Comparison of ENCODE assay signal across 20 cellular contexts in genomic region chr7:16412535-16413247, GRCh38. TPM values are rescaled to one million over a fixed set of nuclear protein-coding genes. Genes with fewer than 3 reads are reported as not detected.
DNase-seq lines count a peak whose midpoint lies in the region; ATAC-seq, FAIRE-seq and TF ChIP-seq lines count a peak whose summit lies in the region.
"Had no signal": no experiment of that assay in that cellular context is flagged by ENCODE, and none has a peak within 500 bp of the region (broad histone marks: within the 10 kb centered on the region; RNA-seq: fewer than 3 reads in every experiment).

No MANE protein-coding gene starts in this region.

- DNase-seq in IMR-90 (no peak), bronchial epithelial cell (ENCODE audit: low read depth) (peak; percentile 39), left cardiac atrium (no peak), myocyte (ENCODE audit: low read depth) (peak; percentile 27), globus pallidus (ENCODE audit: low spot score) (no peak), GDM1 (lab: John Stamatoyannopoulos, UW) (no peak)
- DNase-seq: BE2C, DMS79 treated with DMSO at 0.1 percent for 48 hours, KBM-7, MM.1S, NCI-H1048, NCI-H1417 treated with DMSO at 0.1 percent for 48 hours, NCI-H187, PC-3, SHP77 treated with DMSO at 0.1 percent for 48 hours had no signal

- H3K9me3 ChIP-seq in IMR-90 (ENCODE audit: control insufficient read depth, insufficient read depth, low read length), result no peaks in the 10 kb centered on the region
- H3K9me3 ChIP-seq: A549, BE2C had no signal

- H2BK5ac ChIP-seq in IMR-90 (ENCODE audit: low read depth, low read length, poor library complexity, severe bottlenecking), result no peak overlapping the region

- no TSS peak for BruUV-seq in IMR-90 (replicated peaks; lab: Mats Ljungman, UMichigan)

- H2AFZ ChIP-seq in IMR-90 (replicated peaks; ENCODE audit: low read length, poor library complexity), result no peak overlapping the region

- H2AK9ac ChIP-seq in IMR-90 (replicated peaks; ENCODE audit: low read depth, low read length, poor library complexity), result no peak overlapping the region

- H3K4me3 ChIP-seq in IMR-90 (ENCODE audit: insufficient read depth, low read depth, low read length) (no peak overlapping the region), bronchial epithelial cell (ENCODE audit: low read depth, low read length) (no peak overlapping the region)
- H3K4me3 ChIP-seq: A549, GM12878 had no signal

- H3K4me1 ChIP-seq in IMR-90 (ENCODE audit: control insufficient read depth, insufficient read depth, low read length), result no peaks in the 10 kb centered on the region; the same call in 1 of the 2 replicates
- H3K4me1 ChIP-seq: A549, BE2C had no signal

- H3K18ac ChIP-seq in IMR-90 (ENCODE audit: low read depth, low read length), result no peak overlapping the region

- no peak for TF ChIP-seq RAD21 in IMR-90 (IDR thresholded peaks at IDR 0.05; ENCODE audit: low read length)

- H4K91ac ChIP-seq in IMR-90 (ENCODE audit: insufficient read depth, low read depth, low read length), result peak overlapping the region; percentile 9; the same call in 1 of the 2 replicates

- H3K9ac ChIP-seq in IMR-90 (ENCODE audit: low read depth, low read length), result no peak overlapping the region

- TF ChIP-seq CTCF in IMR-90 (conservative IDR thresholded peaks at IDR 0.05; ENCODE audit: low read depth, low read length), result no peak
- TF ChIP-seq CTCF in bronchial epithelial cell (IDR thresholded peaks at IDR 0.05; ENCODE audit: insufficient read depth, low read length, severe bottlenecking), result no peak

- H2BK15ac ChIP-seq in IMR-90 (ENCODE audit: low read depth, low read length), result no peak overlapping the region

- H3K4me2 ChIP-seq in IMR-90 (ENCODE audit: low read depth, low read length), result no peak overlapping the region
- H3K4me2 ChIP-seq: A549 had no signal

- no peaks in the 10 kb centered on the region for H4K20me1 ChIP-seq in IMR-90 (ENCODE audit: insufficient read depth, low read length)

- no peak overlapping the region for H3K27ac ChIP-seq in IMR-90 (ENCODE audit: insufficient read depth, low read length)
- H3K27ac ChIP-seq: A549 had no signal

- H3K36me3 ChIP-seq in IMR-90 (ENCODE audit: control insufficient read depth, insufficient read depth, low read length) (no peaks in the 10 kb centered on the region), bronchial epithelial cell (ENCODE audit: control insufficient read depth, insufficient read depth, low read length) (no peaks in the 10 kb centered on the region)
- H3K36me3 ChIP-seq: BE2C had no signal

- H4K5ac ChIP-seq in IMR-90 (ENCODE audit: low read depth, low read length), result no peak overlapping the region

- intact Hi-C loops in IMR-90 (cut with micrococcal nuclease), result no loop called here
- intact Hi-C loops in left cardiac atrium (cut with DNase I), result no loop called here

- H3K56ac ChIP-seq in IMR-90 (ENCODE audit: extremely low read depth, insufficient read depth, low read length), result no peak overlapping the region

- no peak overlapping the region; the same call in 1 of the 2 replicates for H3K4ac ChIP-seq in IMR-90 (ENCODE audit: low read depth, low read length)

- no peak for FAIRE-seq in bronchial epithelial cell (lab: Jason Lieb, UNC)
- FAIRE-seq: A549, GM12878, H54 had no signal

- no peak overlapping the region for H2AK5ac ChIP-seq in IMR-90 (ENCODE audit: low read depth, low read length)

- ATAC-seq in IMR-90 (ENCODE audit: low read depth) (no peak), left cardiac atrium (peak; percentile 63 to 87), GM18858 (IDR thresholded peaks at IDR 0.05; ENCODE audit: unreplicated experiment) (no peak)
- ATAC-seq: A549, GM12878, PC-3, SK-N-SH treated with all-trans-retinoic acid at 6 μM for 48 hours had no signal

- no CpG with 5 or more reads among the region's 4 CpGs for WGBS in IMR-90 (ENCODE audit: extremely low coverage in 2 of 2, insufficient read length in 1 of 2), 2 experiments

- POLR2A ChIA-PET in IMR-90 (lab: Charles Lee; ENCODE audit: unreplicated experiment), result no interaction called here

- no peak overlapping the region; a peak in 1 of 4 replicates for H4K8ac ChIP-seq in IMR-90 (ENCODE audit: low read depth in 2 of 2, low read length in 2 of 2)

- H3K79me1 ChIP-seq in IMR-90 (ENCODE audit: low read depth in 1 of 2, low read length in 2 of 2), result 0 out of 4 replicates have a peak, but pooled peaks cover 0 to 7% of the 10 kb centered on the region in 2 experiments

- H3K9me1 ChIP-seq in IMR-90 (ENCODE audit: insufficient read depth, low read length), result no peaks in the 10 kb centered on the region

- in situ Hi-C loops in IMR-90 (cut with MboI; ENCODE audit: low sequenced_read_pairs), result no loop called here

- CTCF ChIA-PET in IMR-90 (lab: Yijun Ruan, JAX), result no interaction called here

- H2BK20ac ChIP-seq in IMR-90 (ENCODE audit: low read depth, low read length), result no peak overlapping the region

- TF ChIP-seq POLR2A in IMR-90 (IDR thresholded peaks at IDR 0.05; ENCODE audit: low read depth, low read length), result no peak

- peak overlapping the region; percentile 46; the same call in 1 of the 2 replicates for H2BK120ac ChIP-seq in IMR-90 (ENCODE audit: low read depth, low read length)

- H3K23ac ChIP-seq in IMR-90 (ENCODE audit: low read depth, low read length), result no peak overlapping the region

- H3K27me3 ChIP-seq in IMR-90 (ENCODE audit: control insufficient read depth, insufficient read depth, low read length) (no peaks in the 10 kb centered on the region), bronchial epithelial cell (ENCODE audit: control insufficient read depth, insufficient read depth, low read length) (no peaks in the 10 kb centered on the region)
- H3K27me3 ChIP-seq: BE2C had no signal

- H3K14ac ChIP-seq in IMR-90 (replicated peaks; ENCODE audit: low read depth, low read length), result no peak overlapping the region

- dilution Hi-C loops in IMR-90 (cut with HindIII; ENCODE audit: low sequenced_read_pairs, unreplicated experiment), result no loop called here

TF ChIP-seq in IMR-90, 13 proteins besides CTCF, POLR2A, EP300 and RAD21:
- TF ChIP-seq MXI1 (IDR thresholded peaks at IDR 0.05; ENCODE audit: borderline replicate concordance, low read depth, low read length) (no peak), SMC3 (IDR thresholded peaks at IDR 0.05; ENCODE audit: low read depth, low read length) (no peak), BHLHE40 (IDR thresholded peaks at IDR 0.05; ENCODE audit: low read depth, low read length) (no peak), RCOR1 (IDR thresholded peaks at IDR 0.05; ENCODE audit: insufficient replicate concordance, low read length) (no peak)

RNA-seq across cellular contexts. Expression of gene CRPPA, which starts 8.6 kb away (rescaled TPM):
- total RNA-seq in IMR-90 (2012; rRNA removed) (1.3 and 2.5 TPM in 2 replicates), bronchial epithelial cell (0.26 and 0.64 TPM in 2 replicates), left cardiac atrium (1 to 10 TPM; 6.0 to 7.9 TPM), myocyte (6.1 and 13.1 TPM in 2 replicates)
- 0.47 and 0.67 TPM in 2 replicates for polyA plus RNA-seq in IMR-90 (2012; rRNA removed)
- 0.14 and 0.24 TPM in 2 replicates for polyA plus RNA-seq in IMR-90 (2012; cell fraction: cytosol; rRNA removed)
- 0.07 and 0.71 TPM in 2 replicates for polyA plus RNA-seq in IMR-90 (2012; cell fraction: nucleus; rRNA removed; ENCODE audit: low replicate concordance)
- polyA plus RNA-seq in myocyte (2012), result 2.8 TPM
- total RNA-seq: GM12878 had no signal
- polyA plus RNA-seq: GM12878 had no signal

RNA-seq across cellular contexts. Expression of gene SOSTDC1, which starts 52.8 kb away (rescaled TPM):
- total RNA-seq in IMR-90 (2012; rRNA removed), result under 0.01 TPM in 1 of 2 replicates, not detected in the other
- polyA plus RNA-seq in IMR-90 (2012; rRNA removed), result 0.04 and 0.07 TPM in 2 replicates
- 0.02 TPM in 1 of 2 replicates, not detected in the other for polyA plus RNA-seq in IMR-90 (2012; cell fraction: cytosol; rRNA removed)
- not detected in 2 replicates for polyA plus RNA-seq in IMR-90 (2012; cell fraction: nucleus; rRNA removed; ENCODE audit: low replicate concordance)
- total RNA-seq in bronchial epithelial cell, result not detected in 2 replicates
- total RNA-seq in left cardiac atrium, result 1 to 10 TPM; 2.8 to 8.0 TPM
- not detected in 2 replicates for total RNA-seq in myocyte
- polyA plus RNA-seq in myocyte (2012), result not detected
- total RNA-seq: GM12878 had no signal
- polyA plus RNA-seq: A549, GM12878 had no signal

Comparison
In these comparisons a context has a peak if more than half of its experiments do, and no peak if none do; other contexts are left out.
1. ATAC-seq: peak in left cardiac atrium (2 of 2); none in IMR-90 (single experiment) and GM18858 (single experiment).
2. DNase-seq: peak in bronchial epithelial cell (single experiment) and myocyte (single experiment); none in IMR-90 (single experiment), left cardiac atrium (single experiment), globus pallidus (single experiment) and GDM1 (single experiment).